Comparison of ENCODE assay signal across 17 cellular contexts in the genomic region with DNA sequence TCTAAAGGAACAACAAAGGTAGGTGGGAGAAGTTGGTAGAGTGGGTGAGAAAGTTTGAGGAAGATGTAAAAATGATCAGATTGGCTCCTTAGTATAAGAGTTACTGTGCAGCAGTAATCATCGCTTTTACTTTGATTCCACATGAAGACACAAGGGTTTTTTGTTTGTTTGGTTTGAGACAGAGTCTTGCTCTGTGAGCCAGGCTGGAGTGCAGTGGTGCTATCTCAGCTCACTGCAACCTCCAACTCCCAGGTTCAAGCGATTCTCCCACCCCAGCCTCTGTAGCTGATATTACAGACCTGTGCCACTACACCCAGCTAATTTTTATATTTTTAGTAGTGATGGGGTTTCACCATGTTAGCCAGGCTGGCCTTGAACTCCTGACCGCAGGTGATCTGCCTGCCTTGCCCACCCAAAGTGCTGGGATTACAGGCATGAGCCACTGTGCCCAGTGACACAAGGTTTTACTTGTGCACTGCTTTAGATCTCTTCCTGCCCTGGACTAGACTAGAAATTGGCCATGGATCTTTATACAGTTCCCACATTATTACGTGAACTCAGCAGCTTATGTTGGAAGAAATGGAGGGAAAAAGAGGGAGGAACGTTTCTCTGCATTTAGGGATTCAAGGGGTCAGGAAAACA. TPM values are rescaled to one million over a fixed set of nuclear protein-coding genes. Genes with fewer than 3 reads are reported as not detected.
DNase-seq lines count a peak whose midpoint lies in the region; ATAC-seq, FAIRE-seq and TF ChIP-seq lines count a peak whose summit lies in the region.
"Had no signal": no experiment of that assay in that cellular context is flagged by ENCODE, and none has a peak within 500 bp of the region (broad histone marks: within the 10 kb centered on the region; RNA-seq: fewer than 3 reads in every experiment).

No MANE protein-coding gene starts in this region.

- H3K27ac ChIP-seq in CD8-positive, alpha-beta T cell (ENCODE audit: low read depth, low read length) = no peak overlapping the region
- no peak overlapping the region for H3K27ac ChIP-seq in GM12878 (ENCODE audit: control insufficient read depth, insufficient read depth)
- H3K27ac ChIP-seq: SJSA1, spleen, stomach had no signal

- TF ChIP-seq RAD21 in GM12878 (IDR thresholded peaks at IDR 0.05; ENCODE audit: insufficient read depth, low read depth, low read length) = no peak

- peaks cover 80% of the 10 kb centered on the region for H3K4me1 Mint-ChIP-seq in CD8-positive, alpha-beta T cell (ENCODE audit: low read depth)
- H3K4me1 Mint-ChIP-seq in HFFc6 (ENCODE audit: low read depth) (peaks cover 52% of the 10 kb centered on the region), nephron progenitor cell (peaks cover 34% of the 10 kb centered on the region)

- no peak overlapping the region for H2AFZ ChIP-seq in GM12878 (ENCODE audit: control insufficient read depth, low read depth, low read length)

- H3K79me2 ChIP-seq in GM12878 (ENCODE audit: control insufficient read depth, insufficient read depth, low read length) = peaks cover 91% of the 10 kb centered on the region

- CTCF ChIA-PET in CD8-positive, alpha-beta T cell (lab: Charles Lee) = interaction anchor here (0.7 kb wide), 2 partner anchors 11 kb away, joined by 3 read pairs; partner anchors contain the start of gene LUC7L2
- CTCF ChIA-PET in GM12878 (lab: Yijun Ruan, JAX) = interaction anchor here (1.6 kb wide), 1 partner anchor 64 kb away, joined by 3 read pairs; no protein-coding TSS in a partner anchor

- no peaks in the 10 kb centered on the region for H3K27me3 Mint-ChIP-seq in CD8-positive, alpha-beta T cell (ENCODE audit: low read depth)
- no peaks in the 10 kb centered on the region for H3K27me3 Mint-ChIP-seq in HFFc6 (ENCODE audit: insufficient read depth)
- H3K27me3 Mint-ChIP-seq in nephron progenitor cell (ENCODE audit: low read depth, poor library complexity) = no peaks in the 10 kb centered on the region

- no peak for ATAC-seq in CD8-positive, alpha-beta T cell
- ATAC-seq in GM12878 = peak; percentile 33
- no peak for ATAC-seq in GM19395 (IDR thresholded peaks at IDR 0.05; ENCODE audit: unreplicated experiment)
- ATAC-seq in HG03196 (IDR thresholded peaks at IDR 0.05; ENCODE audit: unreplicated experiment) = no peak
- ATAC-seq: left colon had no signal

- H3K4me2 ChIP-seq in GM12878 (ENCODE audit: control insufficient read depth, insufficient read depth) = no peak overlapping the region; the same call in 1 of the 2 replicates

- no TSS peak for BruUV-seq in GM12878 (replicated peaks; lab: Mats Ljungman, UMichigan)

- WGBS in GM12878 (ENCODE audit: insufficient coverage, insufficient replicate concordance, low lambda C conversion rate, missing lambda C conversion rate) = 97% methylated on average over 5 of the region's 5 CpGs

- in situ Hi-C loops in GM12878 (cut with MboI) = loop anchor here (25.0 kb wide), 1 partner anchor 1542 kb away; the partner anchor contains the start of gene BRAF

- peak overlapping the region; percentile 56 for H3K27ac Mint-ChIP-seq in CD8-positive, alpha-beta T cell
- H3K27ac Mint-ChIP-seq in HFFc6 (peak overlapping the region; percentile 3; the same call in 1 of the 2 replicates), nephron progenitor cell (peak overlapping the region; percentile 71)

- H3K9me3 ChIP-seq in CD8-positive, alpha-beta T cell (ENCODE audit: low read length) = no peaks in the 10 kb centered on the region
- no peaks in the 10 kb centered on the region for H3K9me3 ChIP-seq in GM12878 (replicated peaks; ENCODE audit: control insufficient read depth, insufficient read depth, low read length)
- H3K9me3 ChIP-seq: MG63, SJSA1, spleen, stomach had no signal

- peaks cover 4% of the 10 kb centered on the region; the same call in 1 of the 2 replicates for H4K20me1 ChIP-seq in GM12878 (ENCODE audit: control insufficient read depth, insufficient read depth)

- H3K4me3 Mint-ChIP-seq in CD8-positive, alpha-beta T cell = peak overlapping the region; percentile 29
- no peak overlapping the region for H3K4me3 Mint-ChIP-seq in HFFc6
- H3K4me3 Mint-ChIP-seq in nephron progenitor cell = no peak overlapping the region

- no peaks in the 10 kb centered on the region for H3K36me3 ChIP-seq in CD8-positive, alpha-beta T cell (ENCODE audit: insufficient read depth, low read length)
- peaks cover 0 to 17% of the 10 kb centered on the region in 2 experiments; a peak in 3 of 4 replicates for H3K36me3 ChIP-seq in GM12878 (ENCODE audit: control insufficient read depth in 2 of 2, insufficient read depth in 2 of 2, low read length in 1 of 2)

- no peaks in the 10 kb centered on the region for H3K9me3 Mint-ChIP-seq in CD8-positive, alpha-beta T cell
- H3K9me3 Mint-ChIP-seq in HFFc6 = no peaks in the 10 kb centered on the region
- no peaks in the 10 kb centered on the region for H3K9me3 Mint-ChIP-seq in nephron progenitor cell

- no peak overlapping the region for H3K9ac ChIP-seq in GM12878 (ENCODE audit: control insufficient read depth, insufficient read depth, low read length)

- FAIRE-seq in GM12878 (lab: Jason Lieb, UNC) = no peak

- TF ChIP-seq CTCF in CD8-positive, alpha-beta T cell (IDR thresholded peaks at IDR 0.05) = no peak
- TF ChIP-seq CTCF in HFFc6 (IDR thresholded peaks at IDR 0.05) = no peak
- TF ChIP-seq CTCF in GM12878 (IDR thresholded peaks at IDR 0.05 in 2 of 3, conservative IDR thresholded peaks at IDR 0.05 in 1 of 3; ENCODE audit: control insufficient read depth in 2 of 3, extremely low read depth in 1 of 3, insufficient read depth in 1 of 3, low read depth in 3 of 3, low read length in 3 of 3) = no peak
- TF ChIP-seq CTCF in nephron progenitor cell (IDR thresholded peaks at IDR 0.05) = no peak

- no peak overlapping the region for H3K4me3 ChIP-seq in CD8-positive, alpha-beta T cell (ENCODE audit: low read depth, low read length)
- H3K4me3 ChIP-seq in GM12878 = no peak overlapping the region
- H3K4me3 ChIP-seq: MG63, SJSA1, spleen, stomach had no signal

- RAD21 ChIA-PET in GM12878 (lab: Charles Lee; ENCODE audit: unreplicated experiment) = interaction anchor here (1.0 kb wide), 1 partner anchor 1441 kb away, joined by 3 read pairs; no protein-coding TSS in a partner anchor

- H3K27me3 ChIP-seq in CD8-positive, alpha-beta T cell (ENCODE audit: insufficient read depth, low read length) = no peaks in the 10 kb centered on the region
- H3K27me3 ChIP-seq in GM12878 (replicated peaks in 1 of 2; ENCODE audit: control insufficient read depth in 2 of 2, insufficient read depth in 2 of 2, low read length in 1 of 2) = no peaks in the 10 kb centered on the region
- H3K27me3 ChIP-seq: MG63, SJSA1, spleen, stomach had no signal

- SMC1A ChIA-PET in GM12878 (lab: Charles Lee; ENCODE audit: uncharacterized antibody, unreplicated experiment) = interaction anchor here (2.2 kb wide), 1 partner anchor 10 kb away, joined by 7 read pairs; the partner anchor contains the start of gene LUC7L2

- no peak for DNase-seq in CD8-positive, alpha-beta T cell
- DNase-seq in HFFc6 (no peak), GM12878 (ENCODE audit: low read depth, low spot score) (no peak), nephron progenitor cell (no peak), posterior vena cava (ENCODE audit: low spot score) (no peak)
- DNase-seq: DMS53; effector CD8-positive, alpha-beta T cell; hypothalamus; left colon; MG63; NCI-H2081 treated with DMSO at 0.1 percent for 48 hours; NCI-H526; spleen; stomach had no signal

- H3K4me1 ChIP-seq in CD8-positive, alpha-beta T cell (ENCODE audit: insufficient read depth, low read length) = peaks cover 50% of the 10 kb centered on the region
- H3K4me1 ChIP-seq in GM12878 (ENCODE audit: control insufficient read depth, insufficient read depth, low read length) = peaks cover under 1% of the 10 kb centered on the region; the same call in 1 of the 2 replicates
- H3K4me1 ChIP-seq: SJSA1 had no signal

- intact Hi-C loops in CD8-positive, alpha-beta T cell (cut with DNase I, micrococcal nuclease) = loop anchor here in 1 of 2 experiments (5.0 kb wide), 1 partner anchor 38 kb away; no protein-coding TSS in a partner anchor
- intact Hi-C loops in GM12878 (cut with micrococcal nuclease; ENCODE audit: unreplicated experiment) = no loop called here
- intact Hi-C loops in posterior vena cava (cut with DNase I) = no loop called here

- TF ChIP-seq EP300 in GM12878 (IDR thresholded peaks at IDR 0.05; ENCODE audit: borderline replicate concordance in 1 of 2, control insufficient read depth in 1 of 2, low read depth in 2 of 2, low read length in 2 of 2) = no peak

- POLR2A ChIA-PET in CD8-positive, alpha-beta T cell (lab: Charles Lee) = interaction anchor here (1.2 to 1.6 kb wide), 2 partner anchors 10 to 31 kb away, joined by 3 to 6 read pairs; partner anchors contain the start of gene LUC7L2
- POLR2A ChIA-PET in GM12878 (lab: Charles Lee) = interaction anchor here (0.6 to 1.2 kb wide), 2 partner anchors 11 to 236 kb away, joined by 3 read pairs; partner anchors contain the start of gene LUC7L2

- H3K36me3 Mint-ChIP-seq in CD8-positive, alpha-beta T cell = peaks cover 38% of the 10 kb centered on the region
- peaks cover 6% of the 10 kb centered on the region for H3K36me3 Mint-ChIP-seq in HFFc6 (ENCODE audit: low read depth)
- H3K36me3 Mint-ChIP-seq in nephron progenitor cell (ENCODE audit: low read depth) = peaks cover 22% of the 10 kb centered on the region

- TF ChIP-seq POLR2A in GM12878 (IDR thresholded peaks at IDR 0.05; ENCODE audit: low read depth, low read length) = no peak

RNA-seq across cellular contexts. Expression of gene LUC7L2, which starts 10.7 kb away (rescaled TPM):
- total RNA-seq in CD8-positive, alpha-beta T cell = 100 to 1,000 TPM; 171 to 192 TPM
- total RNA-seq in HFFc6 (2021; fragmentation: NEBNext Ultra II Directional; extraction: Animal tissue kit (Norgen Biotek cat#: 25700)) = 10 to 100 TPM; 55.1 to 74.4 (median 66.1) TPM
- 224 and 228 TPM in 2 replicates for total RNA-seq in GM12878 (2013; cell fraction: nucleolus; rRNA removed)
- total RNA-seq in GM12878 (2014; rRNA removed) (48.8 and 51.8 TPM in 2 replicates), GM12878 (2014; rRNA removed; fragmentation: Illumina TruSeq; extraction: Trizol) (68.4 and 69.3 TPM in 2 replicates), GM12878 (2021) (86.5 and 98.7 TPM in 2 replicates), posterior vena cava (10 to 100 TPM; 74.9 to 77.5 TPM)
- polyA plus RNA-seq in GM12878 (2011; ENCODE audit: low read depth) = 41.1 TPM
- polyA plus RNA-seq in GM12878 (2011; rRNA removed) (66.3 and 82.2 TPM in 2 replicates), GM12878 (2014; fragmentation: Illumina TruSeq; extraction: Trizol) (78.7 and 100.0 TPM in 2 replicates), GM12878 (2014; fragmentation: Nextera tagmentation; extraction: Ambion mirVana) (10 to 100 TPM; 31.7 to 37.8 TPM), GM12878 (2014; rRNA removed) (57.6 and 69.1 TPM in 2 replicates), GM12878 (2016; fragmentation: Nextera tagmentation; extraction: Ambion mirVana) (10 to 100 TPM; 68.0 to 75.7 TPM)
- polyA plus RNA-seq in GM12878 (2011; cell fraction: cytosol; rRNA removed) = 25.7 and 55.8 TPM in 2 replicates
- polyA plus RNA-seq in GM12878 (2011; cell fraction: nucleus; rRNA removed) = 104 and 130 TPM in 2 replicates
- polyA plus RNA-seq in GM12878 (2012) = 67.6 and 78.5 TPM in 2 replicates
- 41.7 and 64.0 TPM in 2 replicates for polyA minus RNA-seq in GM12878 (2011; rRNA and poly(A)+ RNA removed)
- 19.2 and 29.2 TPM in 2 replicates for polyA minus RNA-seq in GM12878 (2011; cell fraction: cytosol; rRNA and poly(A)+ RNA removed)
- 141 and 271 TPM in 2 replicates for polyA minus RNA-seq in GM12878 (2011; cell fraction: nucleus; rRNA and poly(A)+ RNA removed)

RNA-seq across cellular contexts. Expression of gene FMC1, which starts 29.3 kb away (rescaled TPM):
- total RNA-seq in CD8-positive, alpha-beta T cell = 1 to 10 TPM; 1.2 to 3.0 TPM
- 10 to 100 TPM in 5 of 6 experiments, 1 to 10 TPM in 1; 9.5 to 17.5 (median 14.0) TPM for total RNA-seq in HFFc6 (2021; fragmentation: NEBNext Ultra II Directional; extraction: Animal tissue kit (Norgen Biotek cat#: 25700))
- 2.6 and 4.2 TPM in 2 replicates for total RNA-seq in GM12878 (2013; cell fraction: nucleolus; rRNA removed)
- total RNA-seq in GM12878 (2014; rRNA removed) (10.5 and 11.4 TPM in 2 replicates), GM12878 (2014; rRNA removed; fragmentation: Illumina TruSeq; extraction: Trizol) (5.4 and 5.5 TPM in 2 replicates), GM12878 (2021) (10.9 and 11.9 TPM in 2 replicates), posterior vena cava (10 to 100 TPM in 1 of 2 donors, 1 to 10 TPM in 1; 7.9 to 12.8 TPM)
- polyA plus RNA-seq in GM12878 (2011; ENCODE audit: low read depth) = 9.1 TPM
- polyA plus RNA-seq in GM12878 (2011; rRNA removed) (13.2 and 13.5 TPM in 2 replicates), GM12878 (2014; fragmentation: Illumina TruSeq; extraction: Trizol) (2.7 and 4.2 TPM in 2 replicates), GM12878 (2014; fragmentation: Nextera tagmentation; extraction: Ambion mirVana) (10 to 100 TPM; 50.5 to 60.4 TPM), GM12878 (2014; rRNA removed) (16.1 and 18.1 TPM in 2 replicates), GM12878 (2016; fragmentation: Nextera tagmentation; extraction: Ambion mirVana) (10 to 100 TPM; 57.2 to 58.9 TPM)
- polyA plus RNA-seq in GM12878 (2011; cell fraction: cytosol; rRNA removed) = 15.9 and 22.3 TPM in 2 replicates
- polyA plus RNA-seq in GM12878 (2011; cell fraction: nucleus; rRNA removed) = 8.8 and 14.0 TPM in 2 replicates
- 11.2 and 19.5 TPM in 2 replicates for polyA plus RNA-seq in GM12878 (2012)
- polyA minus RNA-seq in GM12878 (2011; rRNA and poly(A)+ RNA removed) = 3.0 and 3.1 TPM in 2 replicates
- polyA minus RNA-seq in GM12878 (2011; cell fraction: cytosol; rRNA and poly(A)+ RNA removed) = 1.2 TPM in 1 of 2 replicates, not detected in the other
- 3.1 and 5.4 TPM in 2 replicates for polyA minus RNA-seq in GM12878 (2011; cell fraction: nucleus; rRNA and poly(A)+ RNA removed)

Comparison
In these comparisons a context has a peak if more than half of its experiments do, and no peak if none do; other contexts are left out.
1. H3K27ac Mint-ChIP-seq: peak in every context shown above with its lines; median percentile 71 in nephron progenitor cell; 56 in CD8-positive, alpha-beta T cell; 3 in HFFc6.